ENCODE assay signal across 1 cellular context in genomic region chr7:100509213-100509612, GRCh38.
TF ChIP-seq lines count a peak whose summit lies in the region.

No MANE protein-coding gene starts in this region.

TF ChIP-seq in IMR-90, 13 proteins besides CTCF, POLR2A, EP300 and RAD21 (continued from another document):
- TF ChIP-seq ELK1 (IDR thresholded peaks at IDR 0.05; ENCODE audit: borderline replicate concordance, low read depth, low read length) (no peak), USF2 (IDR thresholded peaks at IDR 0.05; ENCODE audit: low read depth, low read length) (no peak), RFX5 (IDR thresholded peaks at IDR 0.05; ENCODE audit: low read depth, low read length) (no peak), BHLHE40 (IDR thresholded peaks at IDR 0.05; ENCODE audit: low read depth, low read length) (no peak), MXI1 (IDR thresholded peaks at IDR 0.05; ENCODE audit: borderline replicate concordance, low read depth, low read length) (no peak), RCOR1 (IDR thresholded peaks at IDR 0.05; ENCODE audit: insufficient replicate concordance, low read length) (no peak)
